12 cellular contexts compared by ENCODE assay signal in genomic region chr9:109733690-109734089, GRCh38. TPM values are rescaled to one million over a fixed set of nuclear protein-coding genes. Genes with fewer than 3 reads are reported as not detected.
A peak's percentile ranks its signal among the peaks of the same experiment; 100 is the strongest.
DNase-seq lines count a peak whose midpoint lies in the region; ATAC-seq, FAIRE-seq and TF ChIP-seq lines count a peak whose summit lies in the region.
"Had no signal": no experiment of that assay in that cellular context is flagged by ENCODE, and none has a peak within 500 bp of the region (broad histone marks: within the 10 kb centered on the region; RNA-seq: fewer than 3 reads in every experiment).

No MANE protein-coding gene starts in this region.

- intact Hi-C loops in K562 (cut with micrococcal nuclease) = no loop called here
- intact Hi-C loops in left lung (cut with DNase I) = no loop called here
- intact Hi-C loops in uterus (cut with DNase I; ENCODE audit: low total_unique reads) = no loop called here

- CTCF ChIA-PET in K562 (lab: Yijun Ruan, JAX; ENCODE audit: low intra/inter-chr PET ratio) = interaction anchor here (0.6 kb wide), 1 partner anchor 14 kb away, joined by 3 read pairs; no protein-coding TSS in a partner anchor

- 0% methylated on average over 2 of the region's 2 CpGs for WGBS in K562 (ENCODE audit: insufficient coverage, low coverage, missing lambda C conversion rate)

- H3K9me1 ChIP-seq in K562 (ENCODE audit: control insufficient read depth, insufficient read depth, low read length) = no peaks in the 10 kb centered on the region

- H3K9ac ChIP-seq in K562 (ENCODE audit: insufficient read depth in 1 of 2, low read depth in 2 of 2, low read length in 2 of 2) = no peak overlapping the region

- H3K27ac ChIP-seq in K562 (ENCODE audit: extremely low read depth, low read depth, low read length) (no peak overlapping the region), left lung (no peak overlapping the region), uterus (no peak overlapping the region)
- H3K27ac ChIP-seq: cardiac muscle cell had no signal

- ATAC-seq in K562 = no peak
- ATAC-seq in left lung = peak; percentile 64
- ATAC-seq in GM18520 (IDR thresholded peaks at IDR 0.05; ENCODE audit: unreplicated experiment) = no peak
- ATAC-seq: right cardiac atrium had no signal

- TF ChIP-seq EP300 in K562 (IDR thresholded peaks at IDR 0.05; ENCODE audit: low read length) = no peak

- POLR2A ChIA-PET in K562 (lab: Yijun Ruan, JAX) = no interaction called here

- H2AFZ ChIP-seq in K562 (ENCODE audit: low read depth, low read length) = no peak overlapping the region

- H3K9me3 ChIP-seq in K562 (replicated peaks; ENCODE audit: control insufficient read depth, insufficient read depth, low read depth, low read length) (no peaks in the 10 kb centered on the region), left lung (no peaks in the 10 kb centered on the region), uterus (no peaks in the 10 kb centered on the region)

- no peak for FAIRE-seq in K562 (lab: Jason Lieb, UNC)
- FAIRE-seq: GM18507 had no signal

- TF ChIP-seq POLR2A in K562 (conservative IDR thresholded peaks at IDR 0.05) = no peak
- TF ChIP-seq POLR2A in uterus (IDR thresholded peaks at IDR 0.05) = no peak

- no peak overlapping the region for H3K4me3 ChIP-seq in K562
- H3K4me3 ChIP-seq in left lung = no peak overlapping the region
- no peak overlapping the region for H3K4me3 ChIP-seq in uterus
- H3K4me3 ChIP-seq: cardiac muscle cell had no signal

- in situ Hi-C loops in K562 (cut with MboI) = no loop called here

- DNase-seq in EH (ENCODE audit: low read depth) (peak; percentile 63), LHCN-M2 (ENCODE audit: low read depth) (peak; percentile 34), K562 (ENCODE audit: extremely low read depth in 1 of 4, low spot score in 3 of 4) (no peak), left lung (no peak), UCSD-AML1 (lab: John Stamatoyannopoulos, UW; ENCODE audit: unreplicated experiment) (no peak), DMS 273 treated with DMSO at 0.1 percent for 48 hours (lab: John Stamatoyannopoulos, UW) (no peak), uterus (no peak)
- DNase-seq: NCI-H1092, right cardiac atrium had no signal

- H3K4me1 ChIP-seq in K562 (replicated peaks in 1 of 2; ENCODE audit: control insufficient read depth in 2 of 2, insufficient read depth in 2 of 2, low read length in 2 of 2) (no peaks in the 10 kb centered on the region), left lung (peaks cover 0 to 4% of the 10 kb centered on the region in 2 donors), uterus (no peaks in the 10 kb centered on the region)

- BruUV-seq in K562 (replicated peaks; lab: Mats Ljungman, UMichigan) = no TSS peak

- no peak overlapping the region for H3K4me2 ChIP-seq in K562 (ENCODE audit: insufficient read depth, low read length)

- no peaks in the 10 kb centered on the region for H4K20me1 ChIP-seq in K562 (replicated peaks; ENCODE audit: control insufficient read depth, insufficient read depth, low read length)

- no peak for TF ChIP-seq RAD21 in K562 (CRISPR knock-in tag; conservative IDR thresholded peaks at IDR 0.05 in 1 of 2, IDR thresholded peaks at IDR 0.05 in 1 of 2)

- H3K36me3 ChIP-seq in K562 (ENCODE audit: control insufficient read depth, insufficient read depth, low read length) (no peaks in the 10 kb centered on the region), left lung (no peaks in the 10 kb centered on the region), uterus (no peaks in the 10 kb centered on the region)
- H3K36me3 ChIP-seq: cardiac muscle cell had no signal

- TF ChIP-seq CTCF in K562 (IDR thresholded peaks at IDR 0.05 in 2 of 3, conservative IDR thresholded peaks at IDR 0.05 in 1 of 3; ENCODE audit: insufficient read depth in 2 of 3, low read depth in 1 of 3, low read length in 3 of 3) = no peak
- TF ChIP-seq CTCF in left lung (IDR thresholded peaks at IDR 0.05) = no peak
- TF ChIP-seq CTCF in uterus (IDR thresholded peaks at IDR 0.05) = no peak

- H3K27me3 ChIP-seq in K562 (ENCODE audit: control insufficient read depth in 2 of 2, insufficient read depth in 2 of 2, low read length in 2 of 2) (no peaks in the 10 kb centered on the region), left lung (no peaks in the 10 kb centered on the region), uterus (no peaks in the 10 kb centered on the region)
- H3K27me3 ChIP-seq: cardiac muscle cell had no signal

- H3K79me2 ChIP-seq in K562 (ENCODE audit: control insufficient read depth, insufficient read depth, low read length) = no peaks in the 10 kb centered on the region

TF ChIP-seq in K562, 482 proteins besides CTCF, POLR2A, EP300 and RAD21:
- TF ChIP-seq E4F1 (CRISPR knock-in tag; IDR thresholded peaks at IDR 0.05; ENCODE audit: borderline replicate concordance) (no peak), CEBPB (tag; IDR thresholded peaks at IDR 0.05) (peak; percentile 84), ZNF121 (CRISPR knock-in tag; conservative IDR thresholded peaks at IDR 0.05) (no peak), CBX3 (IDR thresholded peaks at IDR 0.05; ENCODE audit: borderline replicate concordance in 1 of 2, low read length in 2 of 2) (no peak), STAG1 (CRISPR knock-in tag; IDR thresholded peaks at IDR 0.05; ENCODE audit: borderline replicate concordance) (no peak), SMARCE1 (IDR thresholded peaks at IDR 0.05) (no peak), HINFP (tag; conservative IDR thresholded peaks at IDR 0.05; ENCODE audit: low read depth) (no peak), TRIM24 (IDR thresholded peaks at IDR 0.05) (peak in 1 of 2 experiments; percentile 44; a peak in 1 of 4 replicates), CEBPG (CRISPR knock-in tag; IDR thresholded peaks at IDR 0.05) (no peak), CEBPG (tag; conservative IDR thresholded peaks at IDR 0.05 in 1 of 2, IDR thresholded peaks at IDR 0.05 in 1 of 2) (peak; percentile 71 to 94)

RNA-seq across cellular contexts. Expression of gene PALM2AKAP2, which starts 46.3 kb away (rescaled TPM):
- total RNA-seq in LHCN-M2 (2014; rRNA removed) (15.8 and 16.5 TPM in 2 replicates), K562 (2014; rRNA removed) (not detected in 2 replicates), K562 (2014; rRNA removed; fragmentation: Illumina TruSeq; extraction: Trizol) (not detected in 2 replicates), K562 (2015; rRNA removed; fragmentation: Illumina TruSeq; extraction: Trizol) (not detected in 2 replicates), K562 (2021) (not detected in 2 replicates), left lung (10 to 100 TPM; 22.9 to 24.4 TPM), uterus (10 to 100 TPM in 3 of 4 donors, 1 to 10 TPM in 1; 2.1 to 49.5 (median 26.3) TPM)
- 10.6 TPM for polyA plus RNA-seq in LHCN-M2 (2012)
- not detected in 2 replicates for total RNA-seq in K562 (2011; cell fraction: chromatin; rRNA removed; ENCODE audit: low replicate concordance)
- not detected in 2 replicates for total RNA-seq in K562 (2011; cell fraction: nucleolus; rRNA removed)
- total RNA-seq in K562 (2011; cell fraction: nucleoplasm; rRNA removed) = not detected in 2 replicates
- polyA plus RNA-seq in K562 (2011; rRNA removed) (not detected in 2 replicates), K562 (2014; fragmentation: Illumina TruSeq; extraction: Trizol) (not detected in 2 replicates), K562 (2014; fragmentation: Nextera tagmentation; extraction: Ambion mirVana) (not detected), K562 (2014; rRNA removed) (not detected in 2 replicates)
- polyA plus RNA-seq in K562 (2011; cell fraction: cytosol; rRNA removed) = not detected in 2 replicates
- not detected in 2 replicates for polyA plus RNA-seq in K562 (2011; cell fraction: nucleus; rRNA removed)
- not detected in 2 replicates for polyA plus RNA-seq in K562 (2012)
- not detected in 2 replicates for polyA minus RNA-seq in K562 (2011; rRNA and poly(A)+ RNA removed)
- not detected in 2 replicates for polyA minus RNA-seq in K562 (2011; cell fraction: cytosol; rRNA and poly(A)+ RNA removed)
- polyA minus RNA-seq in K562 (2011; cell fraction: nucleus; rRNA and poly(A)+ RNA removed) = not detected in 2 replicates

Comparison
In these comparisons a context has a peak if more than half of its experiments do, and no peak if none do; other contexts are left out.
1. DNase-seq: peak in EH (single experiment) and LHCN-M2 (single experiment); none in K562 (0 of 4), left lung (0 of 2), UCSD-AML1 (single experiment), DMS 273 treated with DMSO at 0.1 percent for 48 hours (single experiment) and uterus (0 of 2).